ENCODE assay signal across 17 cellular contexts in genomic region chr12:130456375-130457199, GRCh38.
A peak's percentile ranks its signal among the peaks of the same experiment; 100 is the strongest.
DNase-seq lines count a peak whose midpoint lies in the region; ATAC-seq and TF ChIP-seq lines count a peak whose summit lies in the region.
"Had no signal": no experiment of that assay in that cellular context is flagged by ENCODE, and none has a peak within 500 bp of the region (broad histone marks: within the 10 kb centered on the region; RNA-seq: fewer than 3 reads in every experiment).

No MANE protein-coding gene starts in this region.

- peaks cover 0 to 4% of the 10 kb centered on the region in 2 donors for H3K4me1 ChIP-seq in right atrium auricular region
- no peaks in the 10 kb centered on the region for H3K4me1 ChIP-seq in testis
- H3K4me1 ChIP-seq: upper lobe of right lung had no signal

- no peaks in the 10 kb centered on the region for H3K27me3 ChIP-seq in right atrium auricular region
- no peaks in the 10 kb centered on the region for H3K27me3 ChIP-seq in testis
- H3K27me3 ChIP-seq: ovary, upper lobe of right lung had no signal

- no peaks in the 10 kb centered on the region for H3K36me3 Mint-ChIP-seq in activated T-helper 1 cell treated with anti-CD3 and anti-CD28 coated beads, Interleukin-12 subunit alpha, Interleukin-12 subunit beta, Interleukin-2, Interleukin-4 antibody, amounts not matched to agents 30 ng/mL and 10 ng/mL and 1 ng/mL, durations not matched to agents 14 hours and 24 hours and 36 hours (ENCODE audit: low read depth)
- H3K36me3 Mint-ChIP-seq: mesothelial cell of epicardium had no signal

- no peak for TF ChIP-seq POLR2A in testis (IDR thresholded peaks at IDR 0.05)

- no peak overlapping the region for H3K4me3 Mint-ChIP-seq in activated T-helper 1 cell treated with anti-CD3 and anti-CD28 coated beads, Interleukin-12 subunit alpha, Interleukin-12 subunit beta, Interleukin-2, Interleukin-4 antibody, amounts not matched to agents 30 ng/mL and 10 ng/mL and 1 ng/mL, durations not matched to agents 14 hours and 24 hours and 36 hours
- H3K4me3 Mint-ChIP-seq: activated CD4-positive, alpha-beta T cell treated with anti-CD3 and anti-CD28 coated beads, Interleukin-2, amount 10 ng/mL, durations not matched to agents 7 days and 5 days; HFFc6; mesothelial cell of epicardium; T-helper 2 cell treated with Interferon-gamma antibody and Interleukin-4, amounts not matched to agents 5 μg/mL and 100 μg/mL, for 36 hours had no signal

- TF ChIP-seq CTCF in right atrium auricular region (IDR thresholded peaks at IDR 0.05) (no peak), testis (IDR thresholded peaks at IDR 0.05) (no peak)

- 81 to 92% methylated on average over 22 to 28 of the region's 28 CpGs for WGBS in testis, 2 donors

- no peak overlapping the region for H3K27ac ChIP-seq in right atrium auricular region
- H3K27ac ChIP-seq in testis: no peak overlapping the region
- H3K27ac ChIP-seq: ovary, upper lobe of right lung had no signal

- H3K9me3 ChIP-seq in right atrium auricular region (no peaks in the 10 kb centered on the region), testis (no peaks in the 10 kb centered on the region)
- H3K9me3 ChIP-seq: ovary, upper lobe of right lung had no signal

- H3K9me3 Mint-ChIP-seq in activated T-helper 1 cell treated with anti-CD3 and anti-CD28 coated beads, Interleukin-12 subunit alpha, Interleukin-12 subunit beta, Interleukin-2, Interleukin-4 antibody, amounts not matched to agents 30 ng/mL and 10 ng/mL and 1 ng/mL, durations not matched to agents 14 hours and 24 hours and 36 hours: no peaks in the 10 kb centered on the region
- H3K9me3 Mint-ChIP-seq: activated CD4-positive, alpha-beta T cell treated with anti-CD3 and anti-CD28 coated beads, Interleukin-2, amount 10 ng/mL, durations not matched to agents 7 days and 5 days; mesothelial cell of epicardium; T-helper 2 cell treated with Interferon-gamma antibody and Interleukin-4, amounts not matched to agents 5 μg/mL and 100 μg/mL, for 36 hours had no signal

- H3K27ac Mint-ChIP-seq in activated T-helper 1 cell treated with anti-CD3 and anti-CD28 coated beads, Interleukin-12 subunit alpha, Interleukin-12 subunit beta, Interleukin-2, Interleukin-4 antibody, amounts not matched to agents 30 ng/mL and 10 ng/mL and 1 ng/mL, durations not matched to agents 14 hours and 24 hours and 36 hours: no peak overlapping the region
- H3K27ac Mint-ChIP-seq: activated CD4-positive, alpha-beta T cell treated with anti-CD3 and anti-CD28 coated beads, Interleukin-2, amount 10 ng/mL, durations not matched to agents 7 days and 5 days; HFFc6; mesothelial cell of epicardium; T-helper 2 cell treated with Interferon-gamma antibody and Interleukin-4, amounts not matched to agents 5 μg/mL and 100 μg/mL, for 36 hours had no signal

- DNase-seq in Right ventricle myocardium inferior (ENCODE audit: missing footprints): peak; percentile 59
- no peak for DNase-seq in right atrium auricular region (ENCODE audit: low spot score)
- peak; percentile 87 for DNase-seq in NCI-H345 (lab: John Stamatoyannopoulos, UW)
- peak; percentile 63 for DNase-seq in left cardiac atrium
- peak; percentile 53 for DNase-seq in testis
- no peak for DNase-seq in NK-92 (lab: John Stamatoyannopoulos, UW; ENCODE audit: unreplicated experiment)
- no peak for DNase-seq in activated T-helper 1 cell treated with anti-CD3 and anti-CD28 coated beads, Interleukin-12 subunit alpha, Interleukin-12 subunit beta, Interleukin-2, Interleukin-4 antibody, amounts not matched to agents 30 ng/mL and 10 ng/mL and 1 ng/mL, durations not matched to agents 14 hours and 24 hours and 36 hours (ENCODE audit: low spot score)
- DNase-seq: activated CD4-positive, alpha-beta T cell treated with anti-CD3 and anti-CD28 coated beads, Interleukin-2, amount 10 ng/mL, durations not matched to agents 7 days and 5 days; HFFc6; NCI-H1048; stimulated activated CD4-positive, alpha-beta T cell treated with anti-CD3 and anti-CD28 coated beads, Interleukin-1b, Interleukin-23, amount 100 ng/mL, for 48 hours; stimulated activated CD8-positive, alpha-beta memory T cell treated with anti-CD3 and anti-CD28 coated beads, Interleukin-4, amount 100 ng/mL, for 48 hours; upper lobe of right lung had no signal

- H3K4me1 Mint-ChIP-seq in activated T-helper 1 cell treated with anti-CD3 and anti-CD28 coated beads, Interleukin-12 subunit alpha, Interleukin-12 subunit beta, Interleukin-2, Interleukin-4 antibody, amounts not matched to agents 30 ng/mL and 10 ng/mL and 1 ng/mL, durations not matched to agents 14 hours and 24 hours and 36 hours (ENCODE audit: low read depth): no peaks in the 10 kb centered on the region
- H3K4me1 Mint-ChIP-seq: activated CD4-positive, alpha-beta T cell treated with anti-CD3 and anti-CD28 coated beads, Interleukin-2, amount 10 ng/mL, durations not matched to agents 7 days and 5 days; mesothelial cell of epicardium had no signal

- no peaks in the 10 kb centered on the region for H3K36me3 ChIP-seq in right atrium auricular region
- no peaks in the 10 kb centered on the region for H3K36me3 ChIP-seq in testis (ENCODE audit: low read depth, missing control alignments)
- H3K36me3 ChIP-seq: ovary, upper lobe of right lung had no signal

- ATAC-seq in Right ventricle myocardium inferior (peak; percentile 85), left cardiac atrium (peak; percentile 85 to 89), GM19035 (IDR thresholded peaks at IDR 0.05; ENCODE audit: unreplicated experiment) (no peak)
- ATAC-seq: upper lobe of right lung had no signal

- intact Hi-C loops in Right ventricle myocardium inferior (cut with DNase I): no loop called here
- intact Hi-C loops in left cardiac atrium (cut with DNase I): no loop called here
- intact Hi-C loops in testis (cut with DNase I; ENCODE audit: low total_unique reads): no loop called here
- intact Hi-C loops in activated T-helper 1 cell treated with anti-CD3 and anti-CD28 coated beads, Interleukin-12 subunit alpha, Interleukin-12 subunit beta, Interleukin-2, Interleukin-4 antibody, amounts not matched to agents 30 ng/mL and 10 ng/mL and 1 ng/mL, durations not matched to agents 14 hours and 24 hours and 36 hours (cut with micrococcal nuclease): no loop called here

- H3K4me3 ChIP-seq in right atrium auricular region (no peak overlapping the region), testis (no peak overlapping the region)
- H3K4me3 ChIP-seq: ovary, upper lobe of right lung had no signal

- no peaks in the 10 kb centered on the region for H3K27me3 Mint-ChIP-seq in activated T-helper 1 cell treated with anti-CD3 and anti-CD28 coated beads, Interleukin-12 subunit alpha, Interleukin-12 subunit beta, Interleukin-2, Interleukin-4 antibody, amounts not matched to agents 30 ng/mL and 10 ng/mL and 1 ng/mL, durations not matched to agents 14 hours and 24 hours and 36 hours (ENCODE audit: insufficient read depth)
- H3K27me3 Mint-ChIP-seq: activated CD4-positive, alpha-beta T cell treated with anti-CD3 and anti-CD28 coated beads, Interleukin-2, amount 10 ng/mL, durations not matched to agents 7 days and 5 days had no signal

Comparison
In these comparisons a context has a peak if more than half of its experiments do, and no peak if none do; other contexts are left out.
1. DNase-seq: peak in Right ventricle myocardium inferior (single experiment), NCI-H345 (single experiment), left cardiac atrium (single experiment) and testis (single experiment); none in right atrium auricular region (single experiment), NK-92 (single experiment) and activated T-helper 1 cell treated with anti-CD3 and anti-CD28 coated beads, Interleukin-12 subunit alpha, Interleukin-12 subunit beta, Interleukin-2, Interleukin-4 antibody, amounts not matched to agents 30 ng/mL and 10 ng/mL and 1 ng/mL, durations not matched to agents 14 hours and 24 hours and 36 hours (single experiment).